ENCODE assay signal across 30 cellular contexts in genomic region chr17:56144205-56144604, GRCh38. TPM values are rescaled to one million over a fixed set of nuclear protein-coding genes. Genes with fewer than 3 reads are reported as not detected.
DNase-seq lines count a peak whose midpoint lies in the region; ATAC-seq and TF ChIP-seq lines count a peak whose summit lies in the region.
"Had no signal": no experiment of that assay in that cellular context is flagged by ENCODE, and none has a peak within 500 bp of the region (broad histone marks: within the 10 kb centered on the region; RNA-seq: fewer than 3 reads in every experiment).

No MANE protein-coding gene starts in this region.

- H3K4me3 ChIP-seq in lower lobe of right lung, result no peak overlapping the region
- H3K4me3 ChIP-seq: psoas muscle, sigmoid colon, SJSA1, stomach, vagina had no signal

- no peak overlapping the region for H3K27ac ChIP-seq in lower lobe of right lung
- H3K27ac ChIP-seq: brain microvascular endothelial cell, psoas muscle, sigmoid colon, SJSA1, stomach, vagina had no signal

- H3K9me3 ChIP-seq in lower lobe of right lung, result no peaks in the 10 kb centered on the region
- H3K9me3 ChIP-seq: psoas muscle, sigmoid colon, SJSA1, stomach, vagina had no signal

- no peaks in the 10 kb centered on the region for H3K27me3 ChIP-seq in lower lobe of right lung (ENCODE audit: low read depth)
- H3K27me3 ChIP-seq: brain microvascular endothelial cell, sigmoid colon, stomach, vagina had no signal

- intact Hi-C loops in lower lobe of right lung (cut with DNase I), result no loop called here

- TF ChIP-seq CTCF in lower lobe of right lung (IDR thresholded peaks at IDR 0.05), result no peak

- DNase-seq in NCI-H1105 treated with DMSO at 0.1 percent for 48 hours (lab: John Stamatoyannopoulos, UW), result peak; percentile 1
- no peak for DNase-seq in NCI-H1105 (lab: John Stamatoyannopoulos, UW)
- DNase-seq in NCI-H187 treated with DMSO at 0.1 percent for 48 hours (lab: John Stamatoyannopoulos, UW), result peak; percentile 78
- DNase-seq in NCI-H69 (lab: John Stamatoyannopoulos, UW), result peak; percentile 41
- DNase-seq in lower lobe of right lung, result no peak
- no peak for DNase-seq in hippocampal formation (lab: John Stamatoyannopoulos, UW)
- no peak for DNase-seq in GOT3 (lab: John Stamatoyannopoulos, UW)
- DNase-seq: activated CD4-positive, alpha-beta T cell treated with anti-CD3 and anti-CD28 coated beads for 48 hours; amniotic stem cell; brain microvascular endothelial cell; cerebellar nuclear complex; dermis blood vessel endothelial cell; endodermal cell; islet precursor cell; Kasumi-1; natural killer cell; NCI-H1694 treated with DMSO at 0.1 percent for 48 hours; nucleus accumbens; psoas muscle; sigmoid colon; stimulated activated CD4-positive, alpha-beta T cell treated with anti-CD3 and anti-CD28 coated beads, Interleukin-4, amount 100 ng/mL, for 1 hour; stomach; T-cell had no signal

- H3K4me1 ChIP-seq in lower lobe of right lung, result no peaks in the 10 kb centered on the region
- H3K4me1 ChIP-seq: psoas muscle, SJSA1 had no signal

- no peaks in the 10 kb centered on the region for H3K36me3 ChIP-seq in lower lobe of right lung
- H3K36me3 ChIP-seq: brain microvascular endothelial cell, sigmoid colon, SJSA1, stomach, vagina had no signal

- ATAC-seq in lower lobe of right lung (peak; percentile 19 to 38), HG03196 (IDR thresholded peaks at IDR 0.05; ENCODE audit: unreplicated experiment) (no peak)
- ATAC-seq: HepG2, natural killer cell, psoas muscle, T-cell had no signal

RNA-seq across cellular contexts. Expression of gene ANKFN1, which starts 9.1 kb away (rescaled TPM):
- total RNA-seq in lower lobe of right lung, result 4.3 TPM
- total RNA-seq: activated T-helper 2 cell treated with anti-CD3 and anti-CD28 coated beads, Interferon-gamma antibody, Interleukin-2, Interleukin-4, amounts not matched to agents 10 μg/mL and 5 μg/mL and 100 μg/mL, durations not matched to agents 14 hours and 24 hours and 36 hours; dermis blood vessel endothelial cell; endodermal cell; HepG2; liver; mononuclear cell; natural killer cell; T-cell had no signal

Comparison
In these comparisons a context has a peak if more than half of its experiments do, and no peak if none do; other contexts are left out.
1. DNase-seq: peak in NCI-H1105 treated with DMSO at 0.1 percent for 48 hours (single experiment), NCI-H187 treated with DMSO at 0.1 percent for 48 hours (single experiment) and NCI-H69 (single experiment); none in NCI-H1105 (single experiment), lower lobe of right lung (single experiment), hippocampal formation (0 of 2) and GOT3 (single experiment).